ENCODE assay signal across 21 cellular contexts in genomic region chr1:38376577-38376976, GRCh38.
"Had no signal": no experiment of that assay in that cellular context is flagged by ENCODE, and none has a peak within 500 bp of the region (broad histone marks: within the 10 kb centered on the region; RNA-seq: fewer than 3 reads in every experiment).

No MANE protein-coding gene starts in this region.

- H3K27ac ChIP-seq: HL-60, SJSA1, SK-N-MC had no signal

- ATAC-seq: Panc1, PC-3, Right ventricle myocardium inferior had no signal

- H3K27me3 ChIP-seq: MG63, SJSA1 had no signal

- DNase-seq: KBM-7, MG63, NCI-H1092, NCI-H1105 treated with DMSO at 0.1 percent for 48 hours, NCI-H1417 treated with DMSO at 0.1 percent for 48 hours, NCI-H146, NCI-H1694 treated with DMSO at 0.1 percent for 48 hours, NCI-H1930, NCI-H2081, NCI-H2107, NCI-H524 treated with DMSO at 0.1 percent for 48 hours, NCI-H69, NCI-H774, PC-3, SHP77 treated with DMSO at 0.1 percent for 48 hours had no signal

- H3K4me1 ChIP-seq: SJSA1 had no signal

- H3K36me3 ChIP-seq: MG63, SJSA1 had no signal

- FAIRE-seq: HTR-8/SVneo had no signal

- H3K4me3 ChIP-seq: MG63, SJSA1, SK-N-MC had no signal
